ENCODE assay signal across 9 cellular contexts in the genomic region with DNA sequence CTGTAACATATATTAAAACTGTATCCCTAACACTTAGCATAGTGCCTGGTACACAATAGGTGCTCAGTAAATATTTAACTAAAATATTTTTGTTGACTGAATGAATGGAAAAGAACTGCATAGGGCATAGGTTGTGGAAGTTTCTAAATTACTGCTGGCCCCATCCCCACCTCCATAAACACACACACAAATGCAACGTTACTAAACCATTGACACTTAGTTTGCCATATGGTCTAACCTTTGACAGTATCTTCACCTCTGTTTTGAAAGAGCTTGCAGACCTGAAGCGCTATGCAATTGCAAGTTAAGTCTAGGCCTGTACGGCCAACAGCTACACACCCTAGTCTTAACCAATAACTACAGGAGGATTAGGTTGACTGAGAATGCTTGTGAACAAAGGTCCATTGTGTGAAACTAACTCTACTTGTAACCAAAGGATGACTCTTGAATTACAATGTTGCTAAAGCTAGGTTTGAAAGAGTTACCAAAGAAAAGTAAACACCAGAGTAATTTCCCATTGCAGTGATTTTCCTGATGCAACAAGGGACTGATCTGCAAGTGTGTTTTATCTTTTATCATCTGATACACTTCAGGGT. TPM values are rescaled to one million over a fixed set of nuclear protein-coding genes. Genes with fewer than 3 reads are reported as not detected.
DNase-seq lines count a peak whose midpoint lies in the region; ATAC-seq and TF ChIP-seq lines count a peak whose summit lies in the region.
"Had no signal": no experiment of that assay in that cellular context is flagged by ENCODE, and none has a peak within 500 bp of the region (broad histone marks: within the 10 kb centered on the region; RNA-seq: fewer than 3 reads in every experiment).

No MANE protein-coding gene starts in this region.

- H3K79me1 ChIP-seq in mesenchymal stem cell (replicated peaks; ENCODE audit: low read length, poor library complexity, severe bottlenecking): no peaks in the 10 kb centered on the region

- H2BK12ac ChIP-seq in mesenchymal stem cell (ENCODE audit: low read length in 2 of 2): no peak overlapping the region

- DNase-seq in HL-60 (ENCODE audit: low read depth in 1 of 2, low spot score in 1 of 2) (no peak), adipocyte (ENCODE audit: low read depth) (no peak), GF-D8 (lab: John Stamatoyannopoulos, UW) (no peak), mesenchymal stem cell (no peak)
- no peak for DNase-seq in stimulated activated CD4-positive, alpha-beta T cell treated with anti-CD3 and anti-CD28 coated beads, Interleukin-2, amount 100 ng/mL, for 24 hours
- DNase-seq: NCI-H1048 had no signal

- WGBS in liver: 36% methylated on average over 3 of the region's 3 CpGs
- WGBS in mesenchymal stem cell: 74% methylated on average over 2 of the region's 3 CpGs

- H3K4ac ChIP-seq in mesenchymal stem cell (ENCODE audit: low read depth in 1 of 2, low read length in 2 of 2): no peak overlapping the region

- no peak overlapping the region for H2BK15ac ChIP-seq in mesenchymal stem cell (ENCODE audit: low read depth, poor library complexity, severe bottlenecking)

- no peak overlapping the region for H3K9ac ChIP-seq in adipocyte (ENCODE audit: low read length)
- no peak overlapping the region for H3K9ac ChIP-seq in liver (ENCODE audit: low read depth in 1 of 2, low read length in 2 of 2)
- H3K9ac ChIP-seq in mesenchymal stem cell (ENCODE audit: low read length): no peak overlapping the region

- no peak for TF ChIP-seq RAD21 in liver (IDR thresholded peaks at IDR 0.05)

- H3K27ac ChIP-seq in 22Rv1 (peak overlapping the region; percentile 83), HL-60 (replicated peaks) (no peak overlapping the region), liver (ENCODE audit: low read depth in 1 of 2, low read length in 2 of 2) (peak overlapping the region in 1 of 2 donors; percentile 68), mesenchymal stem cell (ENCODE audit: low read length, poor library complexity, severe bottlenecking) (no peak overlapping the region)

- H3K27me3 ChIP-seq in HL-60 (ENCODE audit: insufficient read depth, poor library complexity, severe bottlenecking) (no peaks in the 10 kb centered on the region), adipocyte (replicated peaks; ENCODE audit: control insufficient read depth, insufficient read depth, low read length) (no peaks in the 10 kb centered on the region), liver (ENCODE audit: control insufficient read depth in 4 of 4, insufficient read depth in 4 of 4, low read length in 3 of 4) (no peaks in the 10 kb centered on the region), mesenchymal stem cell (ENCODE audit: control insufficient read depth in 1 of 2, insufficient read depth in 1 of 2, low read length in 2 of 2) (no peaks in the 10 kb centered on the region)

- H3K14ac ChIP-seq in mesenchymal stem cell (ENCODE audit: low read length in 2 of 2): no peak overlapping the region

- no peak overlapping the region for H2BK5ac ChIP-seq in mesenchymal stem cell (ENCODE audit: low read depth, low read length, poor library complexity, severe bottlenecking)

- H3K4me3 ChIP-seq in HL-60 (replicated peaks; ENCODE audit: insufficient read depth, low read length): peak overlapping the region; percentile 59; the same call in 1 of the 2 replicates
- peak overlapping the region; percentile 87 for H3K4me3 ChIP-seq in adipocyte (ENCODE audit: low read length)
- no peak overlapping the region for H3K4me3 ChIP-seq in liver (ENCODE audit: low read depth in 1 of 3, low read length in 3 of 3)
- no peak overlapping the region for H3K4me3 ChIP-seq in mesenchymal stem cell (ENCODE audit: insufficient read depth in 1 of 2, low read depth in 1 of 2, low read length in 2 of 2)

- no peak overlapping the region for H3K23ac ChIP-seq in mesenchymal stem cell (ENCODE audit: low read length in 2 of 2)

- no peak overlapping the region for H4K8ac ChIP-seq in mesenchymal stem cell (ENCODE audit: low read length)

- H3K4me1 ChIP-seq in adipocyte (ENCODE audit: control insufficient read depth, insufficient read depth, low read length) (no peaks in the 10 kb centered on the region), liver (ENCODE audit: control insufficient read depth in 4 of 4, insufficient read depth in 4 of 4, low read length in 3 of 4) (peaks cover 4 to 23% (median 15%) of the 10 kb centered on the region in 4 donors), mesenchymal stem cell (ENCODE audit: control insufficient read depth, insufficient read depth, low read depth, low read length) (peaks cover 9% of the 10 kb centered on the region)

- H2AK5ac ChIP-seq in mesenchymal stem cell (ENCODE audit: low read length, severe bottlenecking): no peak overlapping the region

- no peaks in the 10 kb centered on the region for H3K9me3 ChIP-seq in adipocyte (ENCODE audit: control insufficient read depth, low read length)
- no peaks in the 10 kb centered on the region for H3K9me3 ChIP-seq in liver (ENCODE audit: control insufficient read depth in 4 of 4, low read length in 3 of 4)
- H3K9me3 ChIP-seq in mesenchymal stem cell (ENCODE audit: control insufficient read depth, low read length): no peaks in the 10 kb centered on the region

- H3K18ac ChIP-seq in mesenchymal stem cell (ENCODE audit: low read depth in 1 of 2, low read length in 2 of 2): no peak overlapping the region

- no peak for TF ChIP-seq CTCF in 22Rv1 (IDR thresholded peaks at IDR 0.05)
- TF ChIP-seq CTCF in HL-60 (IDR thresholded peaks at IDR 0.05; ENCODE audit: insufficient read depth, low read length): no peak
- no peak for TF ChIP-seq CTCF in liver (IDR thresholded peaks at IDR 0.05; ENCODE audit: low read depth, low read length, missing input control)

- no peak overlapping the region for H4K91ac ChIP-seq in mesenchymal stem cell (ENCODE audit: low read length)

- ATAC-seq in HG03439 (IDR thresholded peaks at IDR 0.05; ENCODE audit: unreplicated experiment): no peak

- no peaks in the 10 kb centered on the region for H3K36me3 ChIP-seq in adipocyte (ENCODE audit: control insufficient read depth, insufficient read depth, low read length, severe bottlenecking)
- no peaks in the 10 kb centered on the region for H3K36me3 ChIP-seq in liver (ENCODE audit: control insufficient read depth in 4 of 4, insufficient read depth in 3 of 4, low read depth in 1 of 4, low read length in 3 of 4)
- H3K36me3 ChIP-seq in mesenchymal stem cell (ENCODE audit: control insufficient read depth in 1 of 2, insufficient read depth in 2 of 2, low read depth in 1 of 2, low read length in 2 of 2): no peaks in the 10 kb centered on the region

- no peak overlapping the region for H2AFZ ChIP-seq in mesenchymal stem cell (ENCODE audit: low read depth, low read length)

- no peak overlapping the region for H3K4me2 ChIP-seq in mesenchymal stem cell (ENCODE audit: low read length, poor library complexity, severe bottlenecking)

- H2BK120ac ChIP-seq in mesenchymal stem cell (ENCODE audit: low read depth, low read length): no peak overlapping the region

TF ChIP-seq in liver, 16 proteins besides CTCF, POLR2A, EP300 and RAD21 (continues in another document):
- TF ChIP-seq HNF4G (IDR thresholded peaks at IDR 0.05) (no peak), FOXA2 (IDR thresholded peaks at IDR 0.05) (peak; percentile 85), YY1 (IDR thresholded peaks at IDR 0.05) (no peak), RXRA (IDR thresholded peaks at IDR 0.05) (peak; percentile 53 to 85), EGR1 (IDR thresholded peaks at IDR 0.05; ENCODE audit: low read depth in 2 of 2) (no peak), FOXA1 (IDR thresholded peaks at IDR 0.05) (peak; percentile 47), TAF1 (conservative IDR thresholded peaks at IDR 0.05) (no peak), SP1 (IDR thresholded peaks at IDR 0.05) (peak; percentile 74), HNF4A (conservative IDR thresholded peaks at IDR 0.05) (peak; percentile 41 to 62)
- TF ChIP-seq, protein P1, sequence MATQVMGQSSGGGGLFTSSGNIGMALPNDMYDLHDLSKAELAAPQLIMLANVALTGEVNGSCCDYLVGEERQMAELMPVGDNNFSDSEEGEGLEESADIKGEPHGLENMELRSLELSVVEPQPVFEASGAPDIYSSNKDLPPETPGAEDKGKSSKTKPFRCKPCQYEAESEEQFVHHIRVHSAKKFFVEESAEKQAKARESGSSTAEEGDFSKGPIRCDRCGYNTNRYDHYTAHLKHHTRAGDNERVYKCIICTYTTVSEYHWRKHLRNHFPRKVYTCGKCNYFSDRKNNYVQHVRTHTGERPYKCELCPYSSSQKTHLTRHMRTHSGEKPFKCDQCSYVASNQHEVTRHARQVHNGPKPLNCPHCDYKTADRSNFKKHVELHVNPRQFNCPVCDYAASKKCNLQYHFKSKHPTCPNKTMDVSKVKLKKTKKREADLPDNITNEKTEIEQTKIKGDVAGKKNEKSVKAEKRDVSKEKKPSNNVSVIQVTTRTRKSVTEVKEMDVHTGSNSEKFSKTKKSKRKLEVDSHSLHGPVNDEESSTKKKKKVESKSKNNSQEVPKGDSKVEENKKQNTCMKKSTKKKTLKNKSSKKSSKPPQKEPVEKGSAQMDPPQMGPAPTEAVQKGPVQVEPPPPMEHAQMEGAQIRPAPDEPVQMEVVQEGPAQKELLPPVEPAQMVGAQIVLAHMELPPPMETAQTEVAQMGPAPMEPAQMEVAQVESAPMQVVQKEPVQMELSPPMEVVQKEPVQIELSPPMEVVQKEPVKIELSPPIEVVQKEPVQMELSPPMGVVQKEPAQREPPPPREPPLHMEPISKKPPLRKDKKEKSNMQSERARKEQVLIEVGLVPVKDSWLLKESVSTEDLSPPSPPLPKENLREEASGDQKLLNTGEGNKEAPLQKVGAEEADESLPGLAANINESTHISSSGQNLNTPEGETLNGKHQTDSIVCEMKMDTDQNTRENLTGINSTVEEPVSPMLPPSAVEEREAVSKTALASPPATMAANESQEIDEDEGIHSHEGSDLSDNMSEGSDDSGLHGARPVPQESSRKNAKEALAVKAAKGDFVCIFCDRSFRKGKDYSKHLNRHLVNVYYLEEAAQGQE (IDR thresholded peaks at IDR 0.05): peak; percentile 22
- TF ChIP-seq, protein P2, sequence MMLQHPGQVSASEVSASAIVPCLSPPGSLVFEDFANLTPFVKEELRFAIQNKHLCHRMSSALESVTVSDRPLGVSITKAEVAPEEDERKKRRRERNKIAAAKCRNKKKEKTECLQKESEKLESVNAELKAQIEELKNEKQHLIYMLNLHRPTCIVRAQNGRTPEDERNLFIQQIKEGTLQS (IDR thresholded peaks at IDR 0.05): peak; percentile 63

RNA-seq across cellular contexts. Expression of a gene that starts 0.9 kb away (rescaled TPM):
- 1 to 10 TPM; 2.1 to 2.3 TPM for total RNA-seq in liver
- polyA plus RNA-seq in liver: 1 to 10 TPM; 7.2 to 7.8 TPM
- 6.2 TPM for polyA plus RNA-seq in mesenchymal stem cell (2013, experiment 1 of 2)
- polyA plus RNA-seq in mesenchymal stem cell (2013, experiment 2 of 2): 6.5 TPM

RNA-seq across cellular contexts. Expression of a gene that starts 5.9 kb away (rescaled TPM):
- total RNA-seq in liver: 10 to 100 TPM in 1 of 2 donors, 1 to 10 TPM in 1; 8.9 to 11.4 TPM
- polyA plus RNA-seq in liver: 1 to 10 TPM; 4.5 to 7.3 TPM
- polyA plus RNA-seq in mesenchymal stem cell (2013, experiment 1 of 2): 8.5 TPM
- polyA plus RNA-seq in mesenchymal stem cell (2013, experiment 2 of 2): 7.8 TPM

Comparison
In these comparisons a context has a peak if more than half of its experiments do, and no peak if none do; other contexts are left out.
1. H3K4me3 ChIP-seq: peak in HL-60 (single experiment) and adipocyte (single experiment); none in liver (0 of 3) and mesenchymal stem cell (0 of 2).